In genomic region chr4:152522245-152522644, GRCh38 we compare ENCODE assay signal across 22 cellular contexts. TPM values are rescaled to one million over a fixed set of nuclear protein-coding genes. Genes with fewer than 3 reads are reported as not detected.
DNase-seq lines count a peak whose midpoint lies in the region; ATAC-seq, FAIRE-seq and TF ChIP-seq lines count a peak whose summit lies in the region.
"Had no signal": no experiment of that assay in that cellular context is flagged by ENCODE, and none has a peak within 500 bp of the region (broad histone marks: within the 10 kb centered on the region; RNA-seq: fewer than 3 reads in every experiment).

No MANE protein-coding gene starts in this region.

- H3K36me3 Mint-ChIP-seq in progenitor cell of endocrine pancreas (ENCODE audit: insufficient read depth) (peaks cover 14% of the 10 kb centered on the region), endothelial cell (ENCODE audit: low read depth, unreplicated experiment) (no peaks in the 10 kb centered on the region)

- ATAC-seq in HG02610 (IDR thresholded peaks at IDR 0.05; ENCODE audit: unreplicated experiment), result peak; percentile 37
- ATAC-seq in GM12878, result peak; percentile 3
- ATAC-seq: Right ventricle myocardium inferior had no signal

- in situ Hi-C loops in GM12878 (cut with MboI), result no loop called here

- H3K36me3 ChIP-seq in GM12878 (ENCODE audit: control insufficient read depth in 2 of 2, insufficient read depth in 2 of 2, low read length in 1 of 2), result peaks cover 0 to 15% of the 10 kb centered on the region in 2 experiments; a peak in 2 of 4 replicates

- BruUV-seq in GM12878 (replicated peaks; lab: Mats Ljungman, UMichigan), result TSS peak; percentile 30

- H3K4me3 ChIP-seq in GM08714 (ENCODE audit: low read length) (0 out of 2 replicates have a peak overlapping the region, but pooled peaks have one; percentile 29), GM12878 (peak overlapping the region; percentile 9; the same call in 1 of the 2 replicates)
- H3K4me3 ChIP-seq: SJSA1 had no signal

- H4K20me1 ChIP-seq in GM12878 (ENCODE audit: control insufficient read depth, insufficient read depth), result no peaks in the 10 kb centered on the region

- H3K79me2 ChIP-seq in GM12878 (ENCODE audit: control insufficient read depth, insufficient read depth, low read length), result peaks cover 90% of the 10 kb centered on the region

- H3K27ac ChIP-seq in GM12878 (ENCODE audit: control insufficient read depth, insufficient read depth), result peak overlapping the region; percentile 57
- H3K27ac ChIP-seq: C4-2B, SJSA1 had no signal

- H3K27me3 ChIP-seq in GM12878 (replicated peaks in 1 of 2; ENCODE audit: control insufficient read depth in 2 of 2, insufficient read depth in 2 of 2, low read length in 1 of 2), result no peaks in the 10 kb centered on the region
- H3K27me3 ChIP-seq: SJSA1 had no signal

- SMC1A ChIA-PET in GM12878 (lab: Charles Lee; ENCODE audit: uncharacterized antibody, unreplicated experiment), result interaction anchor here (1.2 to 8.9 kb wide), 15 partner anchors 9 to 121 kb away, joined by 3 to 113 read pairs (median 8); partner anchors contain the start of gene FBXW7

- RAD21 ChIA-PET in GM12878 (lab: Charles Lee; ENCODE audit: unreplicated experiment), result interaction anchor here (1.0 to 7.2 kb wide), 12 partner anchors 8 to 115 kb away, joined by 3 to 114 read pairs (median 8); partner anchors contain the start of gene FBXW7

- H3K4me1 Mint-ChIP-seq in progenitor cell of endocrine pancreas (ENCODE audit: low read depth), result peaks cover 39% of the 10 kb centered on the region
- H3K4me1 Mint-ChIP-seq in endothelial cell (ENCODE audit: unreplicated experiment), result peaks cover 3% of the 10 kb centered on the region

- H2AFZ ChIP-seq in GM12878 (ENCODE audit: control insufficient read depth, low read depth, low read length), result no peak overlapping the region

- POLR2A ChIA-PET in GM12878 (lab: Charles Lee), result interaction anchor here (1.2 to 3.5 kb wide), 4 partner anchors 9 to 19 kb away, joined by 4 to 37 read pairs (median 8); partner anchors contain the start of gene FBXW7

- WGBS in GM12878 (ENCODE audit: insufficient coverage, insufficient replicate concordance, low lambda C conversion rate, missing lambda C conversion rate), result 45% methylated on average over 2 of the region's 2 CpGs

- peak overlapping the region; percentile 84 for H3K4me2 ChIP-seq in GM12878 (ENCODE audit: control insufficient read depth, insufficient read depth)

- intact Hi-C loops in GM12878 (cut with micrococcal nuclease; ENCODE audit: unreplicated experiment), result no loop called here

- H3K27ac Mint-ChIP-seq in progenitor cell of endocrine pancreas (peak overlapping the region; percentile 38), endothelial cell (ENCODE audit: unreplicated experiment) (no peak overlapping the region)

- H3K9ac ChIP-seq in GM12878 (ENCODE audit: control insufficient read depth, insufficient read depth, low read length), result no peak overlapping the region

- no peaks in the 10 kb centered on the region for H3K27me3 Mint-ChIP-seq in progenitor cell of endocrine pancreas
- no peaks in the 10 kb centered on the region for H3K27me3 Mint-ChIP-seq in endothelial cell (ENCODE audit: unreplicated experiment)

- no peak for TF ChIP-seq EP300 in GM12878 (IDR thresholded peaks at IDR 0.05; ENCODE audit: borderline replicate concordance in 1 of 2, control insufficient read depth in 1 of 2, low read depth in 2 of 2, low read length in 2 of 2)

- no peak for FAIRE-seq in GM12878 (lab: Jason Lieb, UNC)
- FAIRE-seq: A204.1, HTR-8/SVneo had no signal

- peaks cover 9% of the 10 kb centered on the region for H3K9me3 ChIP-seq in GM12878 (replicated peaks; ENCODE audit: control insufficient read depth, insufficient read depth, low read length)
- H3K9me3 ChIP-seq: SJSA1 had no signal

- CTCF ChIA-PET in GM12878 (lab: Yijun Ruan, JAX), result interaction anchor here (0.9 to 8.3 kb wide), 10 partner anchors 8 to 213 kb away, joined by 3 to 80 read pairs (median 6); partner anchors contain the start of gene FBXW7

- H3K9me3 Mint-ChIP-seq in progenitor cell of endocrine pancreas (ENCODE audit: low read depth) (peaks cover 3% of the 10 kb centered on the region), endothelial cell (ENCODE audit: unreplicated experiment) (no peaks in the 10 kb centered on the region)

- TF ChIP-seq CTCF in GM12878 (IDR thresholded peaks at IDR 0.05 in 2 of 3, conservative IDR thresholded peaks at IDR 0.05 in 1 of 3; ENCODE audit: control insufficient read depth in 2 of 3, extremely low read depth in 1 of 3, insufficient read depth in 1 of 3, low read depth in 3 of 3, low read length in 3 of 3) (no peak), progenitor cell of endocrine pancreas (IDR thresholded peaks at IDR 0.05; ENCODE audit: unreplicated experiment) (no peak), endothelial cell (IDR thresholded peaks at IDR 0.05; ENCODE audit: unreplicated experiment) (no peak)

- DNase-seq in GM12878 (ENCODE audit: low read depth, low spot score) (no peak), progenitor cell of endocrine pancreas (ENCODE audit: low spot score, unreplicated experiment) (no peak), KG1 (lab: John Stamatoyannopoulos, UW) (no peak), endothelial cell (ENCODE audit: low spot score) (no peak)
- no peak for DNase-seq in stimulated activated CD4-positive, alpha-beta T cell treated with anti-CD3 and anti-CD28 coated beads, Interleukin-4, amount 100 ng/mL, for 4 hours
- DNase-seq: GDM1; GOT3; HCEC 1CT; NCI-H1105; NCI-H146; NCI-H2029; NCI-H226; NCI-H510A treated with DMSO at 0.1 percent for 48 hours; NCI-H748 treated with DMSO at 0.1 percent for 48 hours; NK-92 treated with Interleukin-12 subunit alpha and Interleukin-12 subunit beta, amount 100 ng/mL, for 24 hours had no signal

- TF ChIP-seq RAD21 in GM12878 (IDR thresholded peaks at IDR 0.05; ENCODE audit: insufficient read depth, low read depth, low read length), result no peak

- no peak for TF ChIP-seq POLR2A in GM12878 (IDR thresholded peaks at IDR 0.05; ENCODE audit: low read depth, low read length)

- peaks cover 42% of the 10 kb centered on the region for H3K4me1 ChIP-seq in GM12878 (ENCODE audit: control insufficient read depth, insufficient read depth, low read length)

- H3K4me3 Mint-ChIP-seq in progenitor cell of endocrine pancreas (ENCODE audit: low read depth), result no peak overlapping the region
- H3K4me3 Mint-ChIP-seq in endothelial cell (ENCODE audit: unreplicated experiment), result no peak overlapping the region

TF ChIP-seq in GM12878, 131 proteins besides CTCF, POLR2A, EP300 and RAD21:
- TF ChIP-seq CUX1 (IDR thresholded peaks at IDR 0.05; ENCODE audit: insufficient replicate concordance, low read depth, low read length), result no peak
TF ChIP-seq in GM12878: peak in this region for 0.

RNA-seq across cellular contexts. Expression of gene FBXW7, which starts 13.6 kb away (rescaled TPM):
- total RNA-seq in GM12878 (2013; cell fraction: nucleolus; rRNA removed), result 401 and 420 TPM in 2 replicates
- 56.4 and 73.7 TPM in 2 replicates for total RNA-seq in GM12878 (2014; rRNA removed)
- 118 and 122 TPM in 2 replicates for total RNA-seq in GM12878 (2014; rRNA removed; fragmentation: Illumina TruSeq; extraction: Trizol)
- total RNA-seq in GM12878 (2021), result 60.4 and 61.3 TPM in 2 replicates
- polyA plus RNA-seq in GM12878 (2011; ENCODE audit: low read depth), result 43.9 TPM
- 51.9 and 67.4 TPM in 2 replicates for polyA plus RNA-seq in GM12878 (2011; rRNA removed)
- polyA plus RNA-seq in GM12878 (2011; cell fraction: cytosol; rRNA removed), result 14.5 and 19.1 TPM in 2 replicates
- polyA plus RNA-seq in GM12878 (2011; cell fraction: nucleus; rRNA removed), result 95.0 and 104 TPM in 2 replicates
- polyA plus RNA-seq in GM12878 (2012), result 48.5 and 61.3 TPM in 2 replicates
- polyA plus RNA-seq in GM12878 (2014; fragmentation: Illumina TruSeq; extraction: Trizol), result 55.8 and 82.0 TPM in 2 replicates
- polyA plus RNA-seq in GM12878 (2014; fragmentation: Nextera tagmentation; extraction: Ambion mirVana), result 10 to 100 TPM; 40.2 to 42.5 TPM
- polyA plus RNA-seq in GM12878 (2014; rRNA removed), result 34.6 and 42.0 TPM in 2 replicates
- 10 to 100 TPM; 35.8 to 37.4 TPM for polyA plus RNA-seq in GM12878 (2016; fragmentation: Nextera tagmentation; extraction: Ambion mirVana)
- 87.7 and 134 TPM in 2 replicates for polyA minus RNA-seq in GM12878 (2011; rRNA and poly(A)+ RNA removed)
- polyA minus RNA-seq in GM12878 (2011; cell fraction: cytosol; rRNA and poly(A)+ RNA removed), result 21.4 and 22.9 TPM in 2 replicates
- 101 and 142 TPM in 2 replicates for polyA minus RNA-seq in GM12878 (2011; cell fraction: nucleus; rRNA and poly(A)+ RNA removed)
- 49.3 and 52.1 TPM in 2 replicates for total RNA-seq in progenitor cell of endocrine pancreas
- total RNA-seq in endothelial cell (ENCODE audit: unreplicated experiment), result 44.7 TPM
